6 cellular contexts compared by ENCODE assay signal in the genomic region with DNA sequence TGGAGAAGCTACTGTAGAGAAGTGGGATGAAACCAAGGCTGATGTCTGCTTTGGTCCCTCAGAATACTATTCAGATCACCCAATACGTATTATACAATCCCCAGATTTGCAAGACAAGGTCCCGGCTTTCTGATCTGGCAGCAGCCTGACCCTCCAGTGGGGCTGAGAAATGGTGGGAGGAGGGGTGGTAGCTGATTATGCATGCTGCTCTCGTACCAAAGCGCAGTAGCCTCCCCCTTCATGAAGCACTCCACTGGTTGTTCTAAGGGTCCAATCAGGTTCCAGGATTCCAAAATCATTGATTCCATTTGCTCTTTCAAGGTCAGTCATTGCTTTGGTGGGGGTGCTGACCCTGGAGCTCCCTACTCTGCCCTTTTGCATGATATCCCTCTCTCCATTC. TPM values are rescaled to one million over a fixed set of nuclear protein-coding genes. Genes with fewer than 3 reads are reported as not detected.
"Had no signal": no experiment of that assay in that cellular context is flagged by ENCODE, and none has a peak within 500 bp of the region (broad histone marks: within the 10 kb centered on the region; RNA-seq: fewer than 3 reads in every experiment).

No MANE protein-coding gene starts in this region.

RNA-seq across cellular contexts. Expression of a gene that starts 49.6 kb away (rescaled TPM):
- total RNA-seq: LHCN-M2, MCF 10A, NCI-H460, PC-9, RPMI7951, SK-MEL-5 had no signal
